In the genomic region with DNA sequence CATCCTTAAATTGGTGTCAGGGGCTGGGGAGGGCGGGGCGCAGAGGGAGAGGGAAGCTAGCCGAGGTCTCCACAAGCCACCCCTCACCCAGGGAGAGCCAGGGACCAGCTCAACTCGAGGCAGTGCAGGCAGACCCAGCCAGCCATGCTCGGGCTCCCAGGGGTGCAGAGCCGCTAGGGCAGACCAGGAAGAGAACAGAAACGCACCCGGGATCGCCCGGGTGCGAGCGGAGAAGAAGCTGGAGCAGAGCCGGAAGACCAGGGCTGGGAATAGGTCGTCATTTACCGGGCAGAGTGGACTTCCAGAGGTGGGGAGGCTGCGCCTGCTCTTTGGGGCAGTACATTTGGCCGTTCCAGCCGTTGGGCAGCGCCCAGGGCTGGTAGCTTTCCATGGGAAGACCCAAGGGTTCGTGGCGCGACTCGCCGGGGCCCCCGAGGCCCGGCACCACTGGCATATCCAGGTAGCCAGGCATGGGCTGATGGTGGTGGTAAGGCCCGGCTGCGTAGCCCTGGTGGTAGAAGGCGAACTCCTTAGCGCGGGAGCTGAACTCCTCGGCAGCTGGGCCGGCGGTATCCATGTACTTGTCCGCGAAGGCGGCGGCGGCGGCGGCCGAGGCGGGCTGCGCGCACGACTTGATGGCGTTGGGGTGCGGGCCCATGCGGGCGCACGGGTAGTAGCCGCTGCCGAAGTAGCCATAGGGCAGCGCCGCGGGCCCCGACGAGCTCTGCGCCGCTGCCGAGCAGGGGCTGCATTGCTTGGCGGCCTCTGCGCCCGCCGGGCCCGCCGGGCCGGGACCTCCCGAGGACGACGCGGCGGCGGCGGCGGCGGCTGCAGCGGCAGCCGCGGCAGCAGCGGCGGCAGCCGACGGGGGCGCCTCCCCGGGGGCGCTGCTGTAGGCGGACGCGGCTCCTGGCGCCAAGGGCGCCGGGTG, we compare ENCODE assay signal across 1 cellular context.
TF ChIP-seq lines count a peak whose summit lies in the region.

No MANE protein-coding gene starts in this region.

TF ChIP-seq in GM23338, 12 proteins besides CTCF, POLR2A, EP300 and RAD21:
- TF ChIP-seq EZH2 (IDR thresholded peaks at IDR 0.05; ENCODE audit: low read depth, unreplicated experiment) = peak; percentile 98
- TF ChIP-seq EZH2phosphoT487 (IDR thresholded peaks at IDR 0.05; ENCODE audit: unreplicated experiment) = peak; percentile 100
- TF ChIP-seq STAT1 (IDR thresholded peaks at IDR 0.05; ENCODE audit: unreplicated experiment) = no peak
- TF ChIP-seq, protein P1, sequence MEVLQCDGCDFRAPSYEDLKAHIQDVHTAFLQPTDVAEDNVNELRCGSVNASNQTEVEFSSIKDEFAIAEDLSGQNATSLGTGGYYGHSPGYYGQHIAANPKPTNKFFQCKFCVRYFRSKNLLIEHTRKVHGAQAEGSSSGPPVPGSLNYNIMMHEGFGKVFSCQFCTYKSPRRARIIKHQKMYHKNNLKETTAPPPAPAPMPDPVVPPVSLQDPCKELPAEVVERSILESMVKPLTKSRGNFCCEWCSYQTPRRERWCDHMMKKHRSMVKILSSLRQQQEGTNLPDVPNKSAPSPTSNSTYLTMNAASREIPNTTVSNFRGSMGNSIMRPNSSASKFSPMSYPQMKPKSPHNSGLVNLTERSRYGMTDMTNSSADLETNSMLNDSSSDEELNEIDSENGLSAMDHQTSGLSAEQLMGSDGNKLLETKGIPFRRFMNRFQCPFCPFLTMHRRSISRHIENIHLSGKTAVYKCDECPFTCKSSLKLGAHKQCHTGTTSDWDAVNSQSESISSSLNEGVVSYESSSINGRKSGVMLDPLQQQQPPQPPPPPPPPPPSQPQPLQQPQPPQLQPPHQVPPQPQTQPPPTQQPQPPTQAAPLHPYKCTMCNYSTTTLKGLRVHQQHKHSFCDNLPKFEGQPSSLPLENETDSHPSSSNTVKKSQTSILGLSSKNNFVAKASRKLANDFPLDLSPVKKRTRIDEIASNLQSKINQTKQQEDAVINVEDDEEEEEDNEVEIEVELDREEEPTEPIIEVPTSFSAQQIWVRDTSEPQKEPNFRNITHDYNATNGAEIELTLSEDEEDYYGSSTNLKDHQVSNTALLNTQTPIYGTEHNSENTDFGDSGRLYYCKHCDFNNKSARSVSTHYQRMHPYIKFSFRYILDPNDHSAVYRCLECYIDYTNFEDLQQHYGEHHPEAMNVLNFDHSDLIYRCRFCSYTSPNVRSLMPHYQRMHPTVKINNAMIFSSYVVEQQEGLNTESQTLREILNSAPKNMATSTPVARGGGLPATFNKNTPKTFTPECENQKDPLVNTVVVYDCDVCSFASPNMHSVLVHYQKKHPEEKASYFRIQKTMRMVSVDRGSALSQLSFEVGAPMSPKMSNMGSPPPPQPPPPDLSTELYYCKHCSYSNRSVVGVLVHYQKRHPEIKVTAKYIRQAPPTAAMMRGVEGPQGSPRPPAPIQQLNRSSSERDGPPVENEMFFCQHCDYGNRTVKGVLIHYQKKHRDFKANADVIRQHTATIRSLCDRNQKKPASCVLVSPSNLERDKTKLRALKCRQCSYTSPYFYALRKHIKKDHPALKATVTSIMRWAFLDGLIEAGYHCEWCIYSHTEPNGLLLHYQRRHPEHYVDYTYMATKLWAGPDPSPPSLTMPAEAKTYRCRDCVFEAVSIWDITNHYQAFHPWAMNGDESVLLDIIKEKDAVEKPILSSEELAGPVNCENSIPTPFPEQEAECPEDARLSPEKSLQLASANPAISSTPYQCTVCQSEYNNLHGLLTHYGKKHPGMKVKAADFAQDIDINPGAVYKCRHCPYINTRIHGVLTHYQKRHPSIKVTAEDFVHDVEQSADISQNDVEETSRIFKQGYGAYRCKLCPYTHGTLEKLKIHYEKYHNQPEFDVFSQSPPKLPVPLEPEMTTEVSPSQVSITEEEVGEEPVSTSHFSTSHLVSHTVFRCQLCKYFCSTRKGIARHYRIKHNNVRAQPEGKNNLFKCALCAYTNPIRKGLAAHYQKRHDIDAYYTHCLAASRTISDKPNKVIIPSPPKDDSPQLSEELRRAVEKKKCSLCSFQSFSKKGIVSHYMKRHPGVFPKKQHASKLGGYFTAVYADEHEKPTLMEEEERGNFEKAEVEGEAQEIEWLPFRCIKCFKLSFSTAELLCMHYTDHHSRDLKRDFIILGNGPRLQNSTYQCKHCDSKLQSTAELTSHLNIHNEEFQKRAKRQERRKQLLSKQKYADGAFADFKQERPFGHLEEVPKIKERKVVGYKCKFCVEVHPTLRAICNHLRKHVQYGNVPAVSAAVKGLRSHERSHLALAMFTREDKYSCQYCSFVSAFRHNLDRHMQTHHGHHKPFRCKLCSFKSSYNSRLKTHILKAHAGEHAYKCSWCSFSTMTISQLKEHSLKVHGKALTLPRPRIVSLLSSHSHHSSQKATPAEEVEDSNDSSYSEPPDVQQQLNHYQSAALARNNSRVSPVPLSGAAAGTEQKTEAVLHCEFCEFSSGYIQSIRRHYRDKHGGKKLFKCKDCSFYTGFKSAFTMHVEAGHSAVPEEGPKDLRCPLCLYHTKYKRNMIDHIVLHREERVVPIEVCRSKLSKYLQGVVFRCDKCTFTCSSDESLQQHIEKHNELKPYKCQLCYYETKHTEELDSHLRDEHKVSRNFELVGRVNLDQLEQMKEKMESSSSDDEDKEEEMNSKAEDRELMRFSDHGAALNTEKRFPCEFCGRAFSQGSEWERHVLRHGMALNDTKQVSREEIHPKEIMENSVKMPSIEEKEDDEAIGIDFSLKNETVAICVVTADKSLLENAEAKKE (CRISPR knock-in tag; IDR thresholded peaks at IDR 0.05) = no peak
- TF ChIP-seq POLR2AphosphoS5 (IDR thresholded peaks at IDR 0.05; ENCODE audit: low read depth) = no peak
- no peak for TF ChIP-seq ZNF114 (CRISPR knock-in tag; IDR thresholded peaks at IDR 0.05)
- TF ChIP-seq ZNF331 (CRISPR knock-in tag; IDR thresholded peaks at IDR 0.05; ENCODE audit: low read depth) = no peak
